ENCODE assay signal across 18 cellular contexts in the genomic region with DNA sequence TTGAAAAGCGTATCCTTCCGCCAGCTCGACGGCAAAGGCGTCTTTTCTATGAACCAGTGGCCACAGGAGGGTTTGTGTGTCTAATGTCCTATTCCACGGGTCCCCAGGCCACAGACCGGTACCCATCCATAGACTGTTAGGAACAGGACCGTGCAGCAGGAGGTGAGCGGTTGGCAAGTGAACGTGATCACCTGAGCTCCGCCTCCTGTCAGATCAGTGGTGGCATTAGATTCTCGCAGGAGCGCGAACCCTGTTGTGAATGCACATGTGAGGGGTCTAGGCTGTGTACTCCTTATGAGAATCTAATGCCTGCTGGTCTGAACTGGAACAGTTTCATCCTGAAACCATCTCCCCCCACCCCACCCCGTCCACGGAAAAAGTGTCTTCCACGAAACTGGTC.
DNase-seq lines count a peak whose midpoint lies in the region; ATAC-seq and TF ChIP-seq lines count a peak whose summit lies in the region.
"Had no signal": no experiment of that assay in that cellular context is flagged by ENCODE, and none has a peak within 500 bp of the region (broad histone marks: within the 10 kb centered on the region; RNA-seq: fewer than 3 reads in every experiment).

No MANE protein-coding gene starts in this region.

- no peaks in the 10 kb centered on the region for H3K9me3 ChIP-seq in stomach

- TF ChIP-seq CTCF in stomach (IDR thresholded peaks at IDR 0.05): no peak

- H3K36me3 ChIP-seq in stomach: no peaks in the 10 kb centered on the region

- no peaks in the 10 kb centered on the region for H3K27me3 ChIP-seq in stomach

- no peak overlapping the region for H3K27ac Mint-ChIP-seq in activated naive CD4-positive, alpha-beta T cell treated with anti-CD3 and anti-CD28 coated beads, Interleukin-2, amount 10 ng/mL, durations not matched to agents 7 days and 5 days
- H3K27ac Mint-ChIP-seq in activated naive CD4-positive, alpha-beta T cell treated with anti-CD3 and anti-CD28 coated beads for 36 hours: no peak overlapping the region
- H3K27ac Mint-ChIP-seq in activated CD8-positive, alpha-beta memory T cell treated with anti-CD3 and anti-CD28 coated beads, Interleukin-2, amount 10 ng/mL, durations not matched to agents 7 days and 5 days: no peak overlapping the region
- H3K27ac Mint-ChIP-seq: activated CD8-positive, alpha-beta T cell treated with anti-CD3 and anti-CD28 coated beads for 36 hours; CD14-positive monocyte; naive thymus-derived CD8-positive, alpha-beta T cell had no signal

- 89 to 97% (median 94%) methylated on average over 14 to 17 of the region's 17 CpGs for WGBS in stomach, 5 donors

- no peaks in the 10 kb centered on the region for H3K36me3 Mint-ChIP-seq in activated naive CD4-positive, alpha-beta T cell treated with anti-CD3 and anti-CD28 coated beads, Interleukin-2, amount 10 ng/mL, durations not matched to agents 7 days and 5 days
- no peaks in the 10 kb centered on the region for H3K36me3 Mint-ChIP-seq in activated naive CD4-positive, alpha-beta T cell treated with anti-CD3 and anti-CD28 coated beads for 36 hours (ENCODE audit: low read depth)
- no peaks in the 10 kb centered on the region for H3K36me3 Mint-ChIP-seq in activated CD8-positive, alpha-beta memory T cell treated with anti-CD3 and anti-CD28 coated beads, Interleukin-2, amount 10 ng/mL, durations not matched to agents 7 days and 5 days

- intact Hi-C loops in activated naive CD4-positive, alpha-beta T cell treated with anti-CD3 and anti-CD28 coated beads for 36 hours (cut with micrococcal nuclease): no loop called here
- intact Hi-C loops in stomach (cut with DNase I; ENCODE audit: low total_unique reads): no loop called here

- CTCF ChIA-PET in activated naive CD4-positive, alpha-beta T cell treated with anti-CD3 and anti-CD28 coated beads, Interleukin-2, amount 10 ng/mL, durations not matched to agents 7 days and 5 days (lab: Charles Lee): no interaction called here
- CTCF ChIA-PET in activated naive CD4-positive, alpha-beta T cell treated with anti-CD3 and anti-CD28 coated beads for 36 hours (lab: Charles Lee): no interaction called here
- CTCF ChIA-PET in activated CD8-positive, alpha-beta memory T cell treated with anti-CD3 and anti-CD28 coated beads, Interleukin-2, amount 10 ng/mL, durations not matched to agents 7 days and 5 days (lab: Charles Lee): no interaction called here

- no peak overlapping the region for H3K4me3 Mint-ChIP-seq in activated naive CD4-positive, alpha-beta T cell treated with anti-CD3 and anti-CD28 coated beads, Interleukin-2, amount 10 ng/mL, durations not matched to agents 7 days and 5 days
- no peak overlapping the region for H3K4me3 Mint-ChIP-seq in activated naive CD4-positive, alpha-beta T cell treated with anti-CD3 and anti-CD28 coated beads for 36 hours
- H3K4me3 Mint-ChIP-seq in activated CD8-positive, alpha-beta memory T cell treated with anti-CD3 and anti-CD28 coated beads, Interleukin-2, amount 10 ng/mL, durations not matched to agents 7 days and 5 days: no peak overlapping the region
- H3K4me3 Mint-ChIP-seq: activated CD8-positive, alpha-beta T cell treated with anti-CD3 and anti-CD28 coated beads for 36 hours; CD14-positive monocyte; naive thymus-derived CD8-positive, alpha-beta T cell had no signal

- TF ChIP-seq POLR2A in stomach (IDR thresholded peaks at IDR 0.05): no peak

- no peak for TF ChIP-seq EP300 in stomach (IDR thresholded peaks at IDR 0.05)

- no peak overlapping the region for H3K27ac ChIP-seq in stomach

- no peak overlapping the region for H3K4me3 ChIP-seq in stomach

- peaks cover 4% of the 10 kb centered on the region for H3K9me3 Mint-ChIP-seq in activated naive CD4-positive, alpha-beta T cell treated with anti-CD3 and anti-CD28 coated beads, Interleukin-2, amount 10 ng/mL, durations not matched to agents 7 days and 5 days
- H3K9me3 Mint-ChIP-seq in activated naive CD4-positive, alpha-beta T cell treated with anti-CD3 and anti-CD28 coated beads for 36 hours: peaks cover 3% of the 10 kb centered on the region
- no peaks in the 10 kb centered on the region for H3K9me3 Mint-ChIP-seq in activated CD8-positive, alpha-beta memory T cell treated with anti-CD3 and anti-CD28 coated beads, Interleukin-2, amount 10 ng/mL, durations not matched to agents 7 days and 5 days (ENCODE audit: low read depth)
- H3K9me3 Mint-ChIP-seq: activated CD8-positive, alpha-beta T cell treated with anti-CD3 and anti-CD28 coated beads for 36 hours had no signal

- no peaks in the 10 kb centered on the region for H3K27me3 Mint-ChIP-seq in activated naive CD4-positive, alpha-beta T cell treated with anti-CD3 and anti-CD28 coated beads, Interleukin-2, amount 10 ng/mL, durations not matched to agents 7 days and 5 days
- H3K27me3 Mint-ChIP-seq in activated naive CD4-positive, alpha-beta T cell treated with anti-CD3 and anti-CD28 coated beads for 36 hours (ENCODE audit: low read depth): no peaks in the 10 kb centered on the region
- peaks cover 11% of the 10 kb centered on the region for H3K27me3 Mint-ChIP-seq in activated CD8-positive, alpha-beta memory T cell treated with anti-CD3 and anti-CD28 coated beads, Interleukin-2, amount 10 ng/mL, durations not matched to agents 7 days and 5 days
- H3K27me3 Mint-ChIP-seq: activated CD8-positive, alpha-beta T cell treated with anti-CD3 and anti-CD28 coated beads for 36 hours; naive thymus-derived CD8-positive, alpha-beta T cell had no signal

- H3K4me1 ChIP-seq in stomach: no peaks in the 10 kb centered on the region

- no peaks in the 10 kb centered on the region for H3K4me1 Mint-ChIP-seq in activated naive CD4-positive, alpha-beta T cell treated with anti-CD3 and anti-CD28 coated beads, Interleukin-2, amount 10 ng/mL, durations not matched to agents 7 days and 5 days
- H3K4me1 Mint-ChIP-seq in activated naive CD4-positive, alpha-beta T cell treated with anti-CD3 and anti-CD28 coated beads for 36 hours (ENCODE audit: low read depth): no peaks in the 10 kb centered on the region
- H3K4me1 Mint-ChIP-seq in activated CD8-positive, alpha-beta memory T cell treated with anti-CD3 and anti-CD28 coated beads, Interleukin-2, amount 10 ng/mL, durations not matched to agents 7 days and 5 days: no peaks in the 10 kb centered on the region

- no peak for ATAC-seq in activated CD8-positive, alpha-beta memory T cell treated with anti-CD3 and anti-CD28 coated beads, Interleukin-2, amount 10 ng/mL, durations not matched to agents 7 days and 5 days
- ATAC-seq in HG02840 (IDR thresholded peaks at IDR 0.05; ENCODE audit: low FRiP score, unreplicated experiment): no peak
- no peak for ATAC-seq in GM18858 (IDR thresholded peaks at IDR 0.05; ENCODE audit: unreplicated experiment)
- ATAC-seq: activated CD8-positive, alpha-beta T cell treated with anti-CD3 and anti-CD28 coated beads for 36 hours; naive thymus-derived CD8-positive, alpha-beta T cell had no signal

- DNase-seq in activated naive CD4-positive, alpha-beta T cell treated with anti-CD3 and anti-CD28 coated beads, Interleukin-2, amount 10 ng/mL, durations not matched to agents 7 days and 5 days: peak; percentile 14
- no peak for DNase-seq in activated naive CD4-positive, alpha-beta T cell treated with anti-CD3 and anti-CD28 coated beads for 36 hours
- peak; percentile 26 for DNase-seq in activated CD8-positive, alpha-beta memory T cell treated with anti-CD3 and anti-CD28 coated beads, Interleukin-2, amount 10 ng/mL, durations not matched to agents 7 days and 5 days
- DNase-seq in islet precursor cell (peak; percentile 47), stomach (peak; percentile 22), NCI-H82 (lab: John Stamatoyannopoulos, UW) (no peak)
- DNase-seq: activated CD8-positive, alpha-beta T cell treated with anti-CD3 and anti-CD28 coated beads for 36 hours; dermis blood vessel endothelial cell; foreskin melanocyte; HCEC 1CT; NCI-H187 treated with DMSO at 0.1 percent for 48 hours; NCI-H2227 treated with DMSO at 0.1 percent for 48 hours; OCI-M1; SHP77 treated with DMSO at 0.1 percent for 48 hours had no signal

Comparison
In these comparisons a context has a peak if more than half of its experiments do, and no peak if none do; other contexts are left out.
1. DNase-seq: peak in activated naive CD4-positive, alpha-beta T cell treated with anti-CD3 and anti-CD28 coated beads, Interleukin-2, amount 10 ng/mL, durations not matched to agents 7 days and 5 days (single experiment), activated CD8-positive, alpha-beta memory T cell treated with anti-CD3 and anti-CD28 coated beads, Interleukin-2, amount 10 ng/mL, durations not matched to agents 7 days and 5 days (single experiment), islet precursor cell (single experiment) and stomach (single experiment); none in activated naive CD4-positive, alpha-beta T cell treated with anti-CD3 and anti-CD28 coated beads for 36 hours (single experiment) and NCI-H82 (single experiment).